In the genomic region with DNA sequence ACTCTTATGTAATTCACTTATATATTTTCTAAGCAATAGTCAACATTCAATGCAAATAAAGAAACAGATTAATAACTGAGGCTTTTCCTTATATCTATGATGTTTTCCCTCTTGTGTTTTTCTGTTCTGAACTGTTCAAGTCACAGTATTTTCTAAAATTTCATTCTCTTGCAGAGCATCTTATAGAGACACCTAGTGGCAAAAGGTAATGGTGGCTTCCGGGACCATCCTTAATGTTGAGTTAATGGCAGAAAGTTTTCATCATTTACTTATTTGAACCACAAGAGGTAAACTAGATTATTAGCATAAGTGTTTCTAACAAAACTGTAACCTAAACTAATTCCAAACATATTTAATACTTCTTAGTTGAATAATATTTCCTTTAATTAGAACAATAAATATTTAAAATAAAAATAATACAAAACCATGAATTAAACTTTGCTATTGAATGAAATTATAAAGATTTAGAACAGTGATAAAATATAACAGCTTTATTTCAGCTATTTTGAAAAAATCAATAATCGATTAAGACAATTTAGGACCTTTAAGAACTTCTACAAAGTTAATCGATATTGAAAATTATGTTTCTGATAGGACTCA, we compare ENCODE assay signal across 8 cellular contexts. TPM values are rescaled to one million over a fixed set of nuclear protein-coding genes. Genes with fewer than 3 reads are reported as not detected.
DNase-seq lines count a peak whose midpoint lies in the region; ATAC-seq and TF ChIP-seq lines count a peak whose summit lies in the region.

No MANE protein-coding gene starts in this region.

- peak; percentile 54 for ATAC-seq in GM21723 (IDR thresholded peaks at IDR 0.05; ENCODE audit: unreplicated experiment)

- intact Hi-C loops in activated CD4-positive, alpha-beta memory T cell treated with anti-CD3 and anti-CD28 coated beads for 36 hours (cut with micrococcal nuclease), result no loop called here

- peak; percentile 57 for DNase-seq in COR-L47 (lab: John Stamatoyannopoulos, UW)
- DNase-seq in NCI-H1417 treated with DMSO at 0.1 percent for 48 hours (lab: John Stamatoyannopoulos, UW), result peak; percentile 30
- peak; percentile 52 for DNase-seq in amniotic epithelial cell (ENCODE audit: low read depth)
- DNase-seq in NCI-H187 treated with DMSO at 0.1 percent for 48 hours (lab: John Stamatoyannopoulos, UW), result no peak
- no peak for DNase-seq in activated CD4-positive, alpha-beta memory T cell treated with anti-CD3 and anti-CD28 coated beads for 36 hours
- DNase-seq in iPS-NIHi11 (ENCODE audit: low spot score), result no peak

- H3K4me1 Mint-ChIP-seq in nephron, result peaks cover 16% of the 10 kb centered on the region
- peaks cover 25% of the 10 kb centered on the region for H3K4me1 Mint-ChIP-seq in activated CD4-positive, alpha-beta memory T cell treated with anti-CD3 and anti-CD28 coated beads for 36 hours (ENCODE audit: low read depth)

- H3K36me3 Mint-ChIP-seq in nephron (ENCODE audit: low read depth), result no peaks in the 10 kb centered on the region
- peaks cover 5% of the 10 kb centered on the region for H3K36me3 Mint-ChIP-seq in activated CD4-positive, alpha-beta memory T cell treated with anti-CD3 and anti-CD28 coated beads for 36 hours

- H3K27me3 Mint-ChIP-seq in nephron (ENCODE audit: low read depth), result peaks cover 28% of the 10 kb centered on the region
- H3K27me3 Mint-ChIP-seq in activated CD4-positive, alpha-beta memory T cell treated with anti-CD3 and anti-CD28 coated beads for 36 hours, result peaks cover 29% of the 10 kb centered on the region

- CTCF ChIA-PET in activated CD4-positive, alpha-beta memory T cell treated with anti-CD3 and anti-CD28 coated beads for 36 hours (lab: Charles Lee), result no interaction called here

- peak overlapping the region in 1 of 3 experiments; percentile 26 for H3K4me3 Mint-ChIP-seq in nephron
- no peak overlapping the region for H3K4me3 Mint-ChIP-seq in activated CD4-positive, alpha-beta memory T cell treated with anti-CD3 and anti-CD28 coated beads for 36 hours

- H3K27ac Mint-ChIP-seq in nephron, result no peak overlapping the region
- H3K27ac Mint-ChIP-seq in activated CD4-positive, alpha-beta memory T cell treated with anti-CD3 and anti-CD28 coated beads for 36 hours, result no peak overlapping the region

- POLR2A ChIA-PET in activated CD4-positive, alpha-beta memory T cell treated with anti-CD3 and anti-CD28 coated beads for 36 hours (lab: Charles Lee), result no interaction called here

- peak; percentile 71 to 74 (median 73) for TF ChIP-seq CTCF in nephron (IDR thresholded peaks at IDR 0.05; ENCODE audit: unreplicated experiment in 3 of 3)

- H3K9me3 Mint-ChIP-seq in nephron, result no peaks in the 10 kb centered on the region
- no peaks in the 10 kb centered on the region for H3K9me3 Mint-ChIP-seq in activated CD4-positive, alpha-beta memory T cell treated with anti-CD3 and anti-CD28 coated beads for 36 hours

RNA-seq across cellular contexts. Expression of a gene that starts 1.7 kb away (rescaled TPM):
- under 1 TPM; under 0.01 TPM for total RNA-seq in activated CD4-positive, alpha-beta memory T cell treated with anti-CD3 and anti-CD28 coated beads for 36 hours

Comparison
In these comparisons a context has a peak if more than half of its experiments do, and no peak if none do; other contexts are left out.
1. DNase-seq: peak in COR-L47 (single experiment), NCI-H1417 treated with DMSO at 0.1 percent for 48 hours (single experiment) and amniotic epithelial cell (single experiment); none in NCI-H187 treated with DMSO at 0.1 percent for 48 hours (single experiment), activated CD4-positive, alpha-beta memory T cell treated with anti-CD3 and anti-CD28 coated beads for 36 hours (single experiment) and iPS-NIHi11 (single experiment).